ENCODE assay signal across 11 cellular contexts in genomic region chr10:44647877-44648542, GRCh38.
DNase-seq lines count a peak whose midpoint lies in the region; ATAC-seq and TF ChIP-seq lines count a peak whose summit lies in the region.
"Had no signal": no experiment of that assay in that cellular context is flagged by ENCODE, and none has a peak within 500 bp of the region (broad histone marks: within the 10 kb centered on the region; RNA-seq: fewer than 3 reads in every experiment).

No MANE protein-coding gene starts in this region.

- peak overlapping the region in 10 of 11 experiments; percentile 3 to 66 (median 36); a peak in 17 of 22 replicates for H3K4me2 ChIP-seq in BLaER1 treated with 17β-estradiol and CSF1 and Interleukin-3, amounts not matched to agents 10 nM and 100 nM
- H3K4me2 ChIP-seq in mesendoderm (ENCODE audit: low read length) = no peak overlapping the region

- no peak overlapping the region for H3K56ac ChIP-seq in mesendoderm (ENCODE audit: low read length)

- no peaks in the 10 kb centered on the region for H4K20me1 ChIP-seq in BLaER1 treated with 17β-estradiol and CSF1 and Interleukin-3, amounts not matched to agents 10 nM and 100 nM

- no peak overlapping the region for H3K4me3 ChIP-seq in BLaER1 treated with 17β-estradiol and CSF1 and Interleukin-3, amounts not matched to agents 10 nM and 100 nM
- H3K4me3 ChIP-seq in foreskin fibroblast (ENCODE audit: low read depth in 1 of 2, low read length in 2 of 2) = no peak overlapping the region
- no peak overlapping the region for H3K4me3 ChIP-seq in mesendoderm (ENCODE audit: low read length)
- H3K4me3 ChIP-seq: ascending aorta had no signal

- no peaks in the 10 kb centered on the region for H3K9me3 Mint-ChIP-seq in activated T-helper 1 cell treated with anti-CD3 and anti-CD28 coated beads, Interleukin-12 subunit alpha, Interleukin-12 subunit beta, Interleukin-2, Interleukin-4 antibody, amounts not matched to agents 30 ng/mL and 10 ng/mL and 1 ng/mL, durations not matched to agents 14 hours and 24 hours and 36 hours
- peaks cover 5% of the 10 kb centered on the region for H3K9me3 Mint-ChIP-seq in activated naive CD8-positive, alpha-beta T cell treated with anti-CD3 and anti-CD28 coated beads for 36 hours
- H3K9me3 Mint-ChIP-seq: T-helper 1 cell treated with Interleukin-12 subunit alpha and Interleukin-12 subunit beta and Interleukin-4 antibody, amounts not matched to agents 30 μg/mL and 1 μg/mL, for 36 hours had no signal

- peaks cover 2% of the 10 kb centered on the region for H3K27me3 Mint-ChIP-seq in activated T-helper 1 cell treated with anti-CD3 and anti-CD28 coated beads, Interleukin-12 subunit alpha, Interleukin-12 subunit beta, Interleukin-2, Interleukin-4 antibody, amounts not matched to agents 30 ng/mL and 10 ng/mL and 1 ng/mL, durations not matched to agents 14 hours and 24 hours and 36 hours (ENCODE audit: insufficient read depth)
- H3K27me3 Mint-ChIP-seq in activated naive CD8-positive, alpha-beta T cell treated with anti-CD3 and anti-CD28 coated beads for 36 hours = no peaks in the 10 kb centered on the region

- peaks cover 0 to 17% (median 8%) of the 10 kb centered on the region in 11 experiments; a peak in 11 of 22 replicates for H3K9me3 ChIP-seq in BLaER1 treated with 17β-estradiol and CSF1 and Interleukin-3, amounts not matched to agents 10 nM and 100 nM (replicated peaks in 1 of 11)
- H3K9me3 ChIP-seq: ascending aorta had no signal

- H3K4me1 ChIP-seq in BLaER1 treated with 17β-estradiol and CSF1 and Interleukin-3, amounts not matched to agents 10 nM and 100 nM = peaks cover 14 to 38% (median 23%) of the 10 kb centered on the region in 10 experiments; a peak in 18 of 20 replicates
- no peaks in the 10 kb centered on the region for H3K4me1 ChIP-seq in mesendoderm (ENCODE audit: control insufficient read depth, low read depth, low read length)

- H3K4me1 Mint-ChIP-seq in activated T-helper 1 cell treated with anti-CD3 and anti-CD28 coated beads, Interleukin-12 subunit alpha, Interleukin-12 subunit beta, Interleukin-2, Interleukin-4 antibody, amounts not matched to agents 30 ng/mL and 10 ng/mL and 1 ng/mL, durations not matched to agents 14 hours and 24 hours and 36 hours (ENCODE audit: low read depth) = no peaks in the 10 kb centered on the region
- no peaks in the 10 kb centered on the region for H3K4me1 Mint-ChIP-seq in activated naive CD8-positive, alpha-beta T cell treated with anti-CD3 and anti-CD28 coated beads for 36 hours

- no peak overlapping the region for H3K18ac ChIP-seq in mesendoderm (ENCODE audit: low read length)

- ATAC-seq in GM21447 (IDR thresholded peaks at IDR 0.05; ENCODE audit: unreplicated experiment) = peak; percentile 72
- ATAC-seq in stimulated activated naive CD8-positive, alpha-beta T cell treated with anti-CD3 and anti-CD28 coated beads, Interleukin-15, Interleukin-2, amounts not matched to agents 100 U/mL and 50 U/mL, for 24 hours = no peak

- no CpG with 5 or more reads among the region's 10 CpGs for WGBS in mesendoderm (ENCODE audit: extremely low coverage, insufficient coverage, low lambda C conversion rate)

- no peak overlapping the region for H3K27ac Mint-ChIP-seq in activated T-helper 1 cell treated with anti-CD3 and anti-CD28 coated beads, Interleukin-12 subunit alpha, Interleukin-12 subunit beta, Interleukin-2, Interleukin-4 antibody, amounts not matched to agents 30 ng/mL and 10 ng/mL and 1 ng/mL, durations not matched to agents 14 hours and 24 hours and 36 hours
- H3K27ac Mint-ChIP-seq in activated naive CD8-positive, alpha-beta T cell treated with anti-CD3 and anti-CD28 coated beads for 36 hours = no peak overlapping the region
- H3K27ac Mint-ChIP-seq: T-helper 1 cell treated with Interleukin-12 subunit alpha and Interleukin-12 subunit beta and Interleukin-4 antibody, amounts not matched to agents 30 μg/mL and 1 μg/mL, for 36 hours had no signal

- no peak overlapping the region for H2BK120ac ChIP-seq in mesendoderm (ENCODE audit: low read depth, low read length)

- H3K4me3 Mint-ChIP-seq in activated T-helper 1 cell treated with anti-CD3 and anti-CD28 coated beads, Interleukin-12 subunit alpha, Interleukin-12 subunit beta, Interleukin-2, Interleukin-4 antibody, amounts not matched to agents 30 ng/mL and 10 ng/mL and 1 ng/mL, durations not matched to agents 14 hours and 24 hours and 36 hours = no peak overlapping the region
- no peak overlapping the region for H3K4me3 Mint-ChIP-seq in activated naive CD8-positive, alpha-beta T cell treated with anti-CD3 and anti-CD28 coated beads for 36 hours
- H3K4me3 Mint-ChIP-seq: T-helper 1 cell treated with Interleukin-12 subunit alpha and Interleukin-12 subunit beta and Interleukin-4 antibody, amounts not matched to agents 30 μg/mL and 1 μg/mL, for 36 hours had no signal

- peak overlapping the region in 4 of 11 experiments; percentile 7 to 50 (median 22); a peak in 2 of 22 replicates for H3K9ac ChIP-seq in BLaER1 treated with 17β-estradiol and CSF1 and Interleukin-3, amounts not matched to agents 10 nM and 100 nM
- H3K9ac ChIP-seq in mesendoderm (ENCODE audit: low read length) = no peak overlapping the region

- H2BK5ac ChIP-seq in mesendoderm (ENCODE audit: low read length) = no peak overlapping the region

- H3K36me3 ChIP-seq in BLaER1 treated with 17β-estradiol and CSF1 and Interleukin-3, amounts not matched to agents 10 nM and 100 nM = no peaks in the 10 kb centered on the region
- H3K36me3 ChIP-seq in mesendoderm (ENCODE audit: control insufficient read depth, insufficient read depth, low read length) = no peaks in the 10 kb centered on the region
- H3K36me3 ChIP-seq: ascending aorta had no signal

- H3K79me1 ChIP-seq in mesendoderm (ENCODE audit: low read length) = no peaks in the 10 kb centered on the region

- no peak overlapping the region for H3K4ac ChIP-seq in mesendoderm (ENCODE audit: low read depth, low read length)

- no peak overlapping the region for H4K8ac ChIP-seq in mesendoderm (ENCODE audit: low read depth, low read length)

- no peaks in the 10 kb centered on the region for H3K27me3 ChIP-seq in BLaER1 treated with 17β-estradiol and CSF1 and Interleukin-3, amounts not matched to agents 10 nM and 100 nM
- H3K27me3 ChIP-seq in mesendoderm (ENCODE audit: insufficient read depth, low read length, poor library complexity) = no peaks in the 10 kb centered on the region
- H3K27me3 ChIP-seq: ascending aorta had no signal

- H4K5ac ChIP-seq in mesendoderm (ENCODE audit: low read length) = no peak overlapping the region

- no peak for TF ChIP-seq CTCF in foreskin fibroblast (IDR thresholded peaks at IDR 0.05; ENCODE audit: low read depth, low read length)

- no peak overlapping the region for H3K23ac ChIP-seq in mesendoderm (ENCODE audit: low read length)

- H3K79me2 ChIP-seq in mesendoderm (ENCODE audit: control insufficient read depth, insufficient read depth, low read length) = no peaks in the 10 kb centered on the region

- H3K36me3 Mint-ChIP-seq in activated T-helper 1 cell treated with anti-CD3 and anti-CD28 coated beads, Interleukin-12 subunit alpha, Interleukin-12 subunit beta, Interleukin-2, Interleukin-4 antibody, amounts not matched to agents 30 ng/mL and 10 ng/mL and 1 ng/mL, durations not matched to agents 14 hours and 24 hours and 36 hours (ENCODE audit: low read depth) = no peaks in the 10 kb centered on the region
- no peaks in the 10 kb centered on the region for H3K36me3 Mint-ChIP-seq in activated naive CD8-positive, alpha-beta T cell treated with anti-CD3 and anti-CD28 coated beads for 36 hours

- H2AK5ac ChIP-seq in mesendoderm (ENCODE audit: low read length) = no peak overlapping the region

- intact Hi-C loops in activated T-helper 1 cell treated with anti-CD3 and anti-CD28 coated beads, Interleukin-12 subunit alpha, Interleukin-12 subunit beta, Interleukin-2, Interleukin-4 antibody, amounts not matched to agents 30 ng/mL and 10 ng/mL and 1 ng/mL, durations not matched to agents 14 hours and 24 hours and 36 hours (cut with micrococcal nuclease) = no loop called here

- DNase-seq in Kasumi-1 (lab: John Stamatoyannopoulos, UW) = peak; percentile 99
- peak; percentile 89 to 94 for DNase-seq in foreskin fibroblast
- DNase-seq in mesendoderm = no peak
- DNase-seq in stimulated activated naive CD8-positive, alpha-beta T cell treated with anti-CD3 and anti-CD28 coated beads, Interleukin-15, Interleukin-2, amounts not matched to agents 100 U/mL and 50 U/mL, for 24 hours = no peak
- DNase-seq in activated T-helper 1 cell treated with anti-CD3 and anti-CD28 coated beads, Interleukin-12 subunit alpha, Interleukin-12 subunit beta, Interleukin-2, Interleukin-4 antibody, amounts not matched to agents 30 ng/mL and 10 ng/mL and 1 ng/mL, durations not matched to agents 14 hours and 24 hours and 36 hours (ENCODE audit: low spot score) = no peak
- DNase-seq in activated naive CD8-positive, alpha-beta T cell treated with anti-CD3 and anti-CD28 coated beads for 36 hours = no peak
- DNase-seq: GDM1 had no signal

- H2BK15ac ChIP-seq in mesendoderm (replicated peaks; ENCODE audit: low read depth) = no peak overlapping the region

- H3K27ac ChIP-seq in BLaER1 treated with 17β-estradiol and CSF1 and Interleukin-3, amounts not matched to agents 10 nM and 100 nM = peak overlapping the region in 8 of 11 experiments; percentile 7 to 74 (median 56); a peak in 13 of 22 replicates
- H3K27ac ChIP-seq in mesendoderm (ENCODE audit: low read depth, low read length) = no peak overlapping the region
- H3K27ac ChIP-seq: ascending aorta had no signal

Comparison
In these comparisons a context has a peak if more than half of its experiments do, and no peak if none do; other contexts are left out.
1. DNase-seq: peak in Kasumi-1 (2 of 2) and foreskin fibroblast (2 of 2); none in mesendoderm (single experiment), stimulated activated naive CD8-positive, alpha-beta T cell treated with anti-CD3 and anti-CD28 coated beads, Interleukin-15, Interleukin-2, amounts not matched to agents 100 U/mL and 50 U/mL, for 24 hours (single experiment), activated T-helper 1 cell treated with anti-CD3 and anti-CD28 coated beads, Interleukin-12 subunit alpha, Interleukin-12 subunit beta, Interleukin-2, Interleukin-4 antibody, amounts not matched to agents 30 ng/mL and 10 ng/mL and 1 ng/mL, durations not matched to agents 14 hours and 24 hours and 36 hours (single experiment) and activated naive CD8-positive, alpha-beta T cell treated with anti-CD3 and anti-CD28 coated beads for 36 hours (single experiment).